21 cellular contexts compared by ENCODE assay signal in the genomic region with DNA sequence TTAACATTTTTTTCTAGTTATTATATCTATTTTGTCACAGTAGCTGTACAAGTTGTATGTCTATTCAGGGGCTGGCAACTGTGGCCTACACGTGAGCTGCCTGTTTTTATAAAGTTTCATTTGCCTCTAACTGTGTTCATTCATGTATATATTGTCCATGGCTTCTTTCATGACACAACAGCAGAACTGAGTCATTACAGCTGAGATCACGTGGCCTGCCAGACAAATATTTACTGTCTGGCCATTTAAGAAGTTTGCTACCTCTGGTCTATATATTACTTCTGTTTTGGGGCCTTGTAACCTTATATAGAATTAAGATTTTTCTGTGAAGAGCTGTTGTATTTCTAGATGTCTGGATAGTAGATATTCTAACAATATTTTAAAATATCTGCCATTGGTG. TPM values are rescaled to one million over a fixed set of nuclear protein-coding genes. Genes with fewer than 3 reads are reported as not detected.
A peak's percentile ranks its signal among the peaks of the same experiment; 100 is the strongest.
DNase-seq lines count a peak whose midpoint lies in the region; FAIRE-seq and TF ChIP-seq lines count a peak whose summit lies in the region.
"Had no signal": no experiment of that assay in that cellular context is flagged by ENCODE, and none has a peak within 500 bp of the region (broad histone marks: within the 10 kb centered on the region; RNA-seq: fewer than 3 reads in every experiment).

No MANE protein-coding gene starts in this region.

- H3K9me3 ChIP-seq in SJCRH30 (replicated peaks) = no peaks in the 10 kb centered on the region
- H3K9me3 ChIP-seq: heart right ventricle had no signal

- no peak for TF ChIP-seq CTCF in fibroblast of pulmonary artery (IDR thresholded peaks at IDR 0.05; ENCODE audit: low read length, missing control alignments)

- H3K4me3 ChIP-seq in fibroblast of pulmonary artery (replicated peaks; ENCODE audit: low read depth, low read length) (no peak overlapping the region), SJCRH30 (no peak overlapping the region)
- H3K4me3 ChIP-seq: cardiac muscle cell, heart right ventricle had no signal

- H3K27me3 ChIP-seq in SJCRH30 = no peaks in the 10 kb centered on the region
- H3K27me3 ChIP-seq: cardiac muscle cell, heart right ventricle had no signal

- DNase-seq in SIG-M5 treated with dmso at 0.1 percent for 504 hours (lab: John Stamatoyannopoulos, UW; ENCODE audit: unreplicated experiment) (peak; percentile 13), SIG-M5 (lab: John Stamatoyannopoulos, UW) (no peak), SK-MEL-5 (ENCODE audit: low read depth, low spot score) (peak; percentile 54), fibroblast of pulmonary artery (ENCODE audit: low read depth) (peak; percentile 35), urothelium cell line (ENCODE audit: low spot score) (peak; percentile 10), GOT3 (lab: John Stamatoyannopoulos, UW) (no peak), SJCRH30 (no peak)
- no peak for DNase-seq in activated T-cell treated with anti-CD3 and anti-CD28 coated beads, Interleukin-2, amount 50 U/mL, for 1 hour
- DNase-seq: activated B cell treated with CpG ODN at 0.5 μM for 24 hours; activated effector memory CD4-positive, alpha-beta T cell treated with anti-CD3 and anti-CD28 coated beads, Interleukin-2, amount 50 U/mL, for 16 hours; CD4-positive, alpha-beta memory T cell; effector memory CD8-positive, alpha-beta T cell; heart right ventricle; left colon; NCI-H1930; NCI-H524 treated with DMSO at 0.1 percent for 48 hours; substantia nigra had no signal

- H3K36me3 ChIP-seq in SJCRH30 = peaks cover 23% of the 10 kb centered on the region

- H3K4me1 ChIP-seq in SJCRH30 = no peaks in the 10 kb centered on the region
- H3K4me1 ChIP-seq: heart right ventricle, parathyroid adenoma had no signal

- no peak overlapping the region for H3K27ac ChIP-seq in SJCRH30
- H3K27ac ChIP-seq: 22Rv1, cardiac muscle cell, heart right ventricle, parathyroid adenoma had no signal

- in situ Hi-C loops in SK-MEL-5 (cut with HindIII; ENCODE audit: low pct_unique_long_range_greater_than_20kb, low sequenced_read_pairs) = no loop called here

- no peak for FAIRE-seq in urothelium cell line (lab: Jason Lieb, UNC)
- FAIRE-seq: G401.6 had no signal

RNA-seq across cellular contexts. Expression of gene KIAA0586, which starts 37.9 kb away (rescaled TPM):
- 25.8 and 31.0 TPM in 2 replicates for total RNA-seq in SK-MEL-5 (2014; rRNA removed; shearing (Covaris generic))
- 12.0 and 18.1 TPM in 2 replicates for polyA plus RNA-seq in SK-MEL-5 (2015; cell fraction: cytosol; rRNA removed)
- 17.1 and 51.2 TPM in 2 replicates for polyA plus RNA-seq in SK-MEL-5 (2015; cell fraction: nucleus; rRNA removed)
- 28.5 and 34.4 TPM in 2 replicates for total RNA-seq in SJCRH30 (2014; rRNA removed; shearing (Covaris generic))

RNA-seq across cellular contexts. Expression of gene TIMM9, which starts 38.1 kb away (rescaled TPM):
- total RNA-seq in SK-MEL-5 (2014; rRNA removed; shearing (Covaris generic)) = 39.0 and 47.5 TPM in 2 replicates
- 56.1 and 72.6 TPM in 2 replicates for polyA plus RNA-seq in SK-MEL-5 (2015; cell fraction: cytosol; rRNA removed)
- polyA plus RNA-seq in SK-MEL-5 (2015; cell fraction: nucleus; rRNA removed) = 21.2 and 46.4 TPM in 2 replicates
- total RNA-seq in SJCRH30 (2014; rRNA removed; shearing (Covaris generic)) = 49.2 and 64.5 TPM in 2 replicates

Comparison
In these comparisons a context has a peak if more than half of its experiments do, and no peak if none do; other contexts are left out.
1. DNase-seq: peak in SIG-M5 treated with dmso at 0.1 percent for 504 hours (single experiment), SK-MEL-5 (single experiment), fibroblast of pulmonary artery (single experiment) and urothelium cell line (single experiment); none in SIG-M5 (single experiment), GOT3 (single experiment), activated T-cell treated with anti-CD3 and anti-CD28 coated beads, Interleukin-2, amount 50 U/mL, for 1 hour (single experiment) and SJCRH30 (0 of 2).